1 cellular context compared by ENCODE assay signal in genomic region chr17:76000016-76000754, GRCh38.
TF ChIP-seq lines count a peak whose summit lies in the region.

No MANE protein-coding gene starts in this region.

TF ChIP-seq in GM12878, 131 proteins besides CTCF, POLR2A, EP300 and RAD21:
- 0 out of 2 replicates have a peak, but pooled peaks have one; percentile 33 for TF ChIP-seq YY1 (IDR thresholded peaks at IDR 0.05; ENCODE audit: low read depth, low read length)
- TF ChIP-seq ZNF274 (IDR thresholded peaks at IDR 0.05; ENCODE audit: insufficient read depth, insufficient read length): no peak
- TF ChIP-seq HSF1 (IDR thresholded peaks at IDR 0.05; ENCODE audit: low read depth, low read length): peak; percentile 80
- no peak for TF ChIP-seq SPI1 (IDR thresholded peaks at IDR 0.05; ENCODE audit: borderline replicate concordance, insufficient read depth, low read depth, low read length)
- no peak for TF ChIP-seq PML (IDR thresholded peaks at IDR 0.05; ENCODE audit: low read length)
- 0 out of 4 replicates have a peak, but pooled peaks of 1 of the 2 experiments have one; percentile 13 for TF ChIP-seq BHLHE40 (IDR thresholded peaks at IDR 0.05; ENCODE audit: borderline replicate concordance in 1 of 2, low read depth in 2 of 2, low read length in 1 of 2)
- TF ChIP-seq CHD2 (IDR thresholded peaks at IDR 0.05; ENCODE audit: borderline replicate concordance, low read depth, low read length): no peak
- TF ChIP-seq ASH2L (IDR thresholded peaks at IDR 0.05; ENCODE audit: borderline replicate concordance, low read depth): no peak
- no peak for TF ChIP-seq IRF5 (IDR thresholded peaks at IDR 0.05; ENCODE audit: borderline replicate concordance)
- TF ChIP-seq EGR1 (IDR thresholded peaks at IDR 0.05; ENCODE audit: borderline replicate concordance in 1 of 2, low read depth in 2 of 2, low read length in 2 of 2): no peak
